In the genomic region with DNA sequence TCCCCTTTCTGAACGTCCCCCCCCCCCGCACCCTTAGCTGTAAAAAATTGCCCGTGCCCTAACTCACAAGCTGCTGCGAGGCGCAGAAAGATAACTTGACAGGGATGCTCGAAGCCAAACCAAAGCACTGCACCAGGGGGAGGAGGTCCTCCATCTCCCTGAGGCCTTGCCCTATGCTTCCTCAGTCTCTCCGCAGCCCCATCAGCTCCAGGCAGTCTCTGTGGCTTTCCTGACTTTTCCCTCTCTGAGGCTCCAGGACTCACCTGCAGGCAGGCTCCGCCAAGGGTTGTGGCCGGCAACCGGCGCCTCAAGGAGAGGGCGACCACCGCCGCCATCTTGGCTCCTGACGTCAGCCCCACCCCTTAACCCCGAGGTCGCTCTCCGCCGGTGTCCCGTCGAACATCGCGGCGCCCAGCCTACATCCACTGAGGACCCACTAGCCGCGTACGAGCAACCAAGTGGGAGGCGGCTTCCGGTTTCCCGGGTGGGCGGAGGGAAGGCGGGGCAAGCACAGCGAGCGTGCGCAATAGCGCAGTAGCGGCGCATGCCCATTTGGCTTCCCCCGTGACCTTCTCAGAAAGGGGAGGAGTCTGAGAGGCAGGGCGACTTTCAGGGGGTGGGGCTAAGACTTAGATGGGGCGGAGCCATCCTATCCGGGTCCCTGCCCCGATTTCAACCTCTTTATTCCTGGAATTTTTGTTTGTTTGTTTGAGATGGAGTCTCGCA, we compare ENCODE assay signal across 1 cellular context.
A peak's percentile ranks its signal among the peaks of the same experiment; 100 is the strongest.
TF ChIP-seq lines count a peak whose summit lies in the region.

Gene SDHB (minus strand): TSS at position 348 of the 726 bp plus-strand sequence. CDS start 13 bp downstream, at position 335.

TF ChIP-seq in K562, 482 proteins besides CTCF, POLR2A, EP300 and RAD21 (continued from another document and continues in another):
- TF ChIP-seq UBTF (IDR thresholded peaks at IDR 0.05; ENCODE audit: borderline replicate concordance in 1 of 2, low read depth in 2 of 2, low read length in 2 of 2), result 0 out of 4 replicates have a peak, but pooled peaks of 1 of the 2 experiments have one; percentile 36
- TF ChIP-seq ZBTB12 (CRISPR knock-in tag; IDR thresholded peaks at IDR 0.05), result peak; percentile 62
- no peak for TF ChIP-seq SIRT6 (IDR thresholded peaks at IDR 0.05; ENCODE audit: low read depth, low read length)
- peak; percentile 73 for TF ChIP-seq ZBTB17 (CRISPR knock-in tag; IDR thresholded peaks at IDR 0.05)
- TF ChIP-seq RBM15 (IDR thresholded peaks at IDR 0.05; ENCODE audit: insufficient read depth, low read length), result no peak
- TF ChIP-seq GATAD2B (IDR thresholded peaks at IDR 0.05; ENCODE audit: borderline replicate concordance), result no peak
- peak; percentile 86 for TF ChIP-seq POLR2B (IDR thresholded peaks at IDR 0.05; ENCODE audit: low read depth, partially characterized antibody)
- no peak for TF ChIP-seq ETS2 (tag; IDR thresholded peaks at IDR 0.05; ENCODE audit: borderline replicate concordance, poor library complexity, severe bottlenecking)
- no peak for TF ChIP-seq ZNF707 (CRISPR knock-in tag; conservative IDR thresholded peaks at IDR 0.05)
- peak; percentile 57; the same call in 1 of the 2 replicates for TF ChIP-seq HMGXB4 (CRISPR knock-in tag; IDR thresholded peaks at IDR 0.05)
- no peak for TF ChIP-seq NCOA6 (IDR thresholded peaks at IDR 0.05)
- no peak for TF ChIP-seq BHLHE40 (IDR thresholded peaks at IDR 0.05; ENCODE audit: low read length)
- no peak for TF ChIP-seq NFE2L1 (tag; IDR thresholded peaks at IDR 0.05; ENCODE audit: borderline replicate concordance, low read depth)
- peak; percentile 83; the same call in 1 of the 2 replicates for TF ChIP-seq POLR2AphosphoS5 (IDR thresholded peaks at IDR 0.05; ENCODE audit: control insufficient read depth, insufficient read depth, low read depth, low read length)
- TF ChIP-seq ZNF134 (CRISPR knock-in tag; conservative IDR thresholded peaks at IDR 0.05), result no peak
- TF ChIP-seq ZNF668 (CRISPR knock-in tag; IDR thresholded peaks at IDR 0.05), result no peak
- peak; percentile 92 for TF ChIP-seq SAFB (IDR thresholded peaks at IDR 0.05; ENCODE audit: borderline replicate concordance, low read depth, low read length)
- peak in 1 of 2 experiments; percentile 84; a peak in 2 of 4 replicates for TF ChIP-seq SRF (CRISPR knock-in tag; IDR thresholded peaks at IDR 0.05)
- TF ChIP-seq MYC (IDR thresholded peaks at IDR 0.05; ENCODE audit: low read depth, low read length), result no peak; the same call in 1 of the 2 replicates
- 0 out of 2 replicates have a peak, but pooled peaks have one; percentile 46 for TF ChIP-seq MYC (CRISPR knock-in tag; IDR thresholded peaks at IDR 0.05; ENCODE audit: borderline replicate concordance, low read depth)
- TF ChIP-seq SMAD1 (IDR thresholded peaks at IDR 0.05; ENCODE audit: low read depth, low read length, partially characterized antibody), result no peak
- peak; percentile 73; the same call in 1 of the 2 replicates for TF ChIP-seq CHCHD3 (CRISPR knock-in tag; IDR thresholded peaks at IDR 0.05)
- no peak for TF ChIP-seq BRF2 (IDR thresholded peaks at IDR 0.05; ENCODE audit: borderline replicate concordance, insufficient read depth, insufficient read length)
- TF ChIP-seq DNMT1 (IDR thresholded peaks at IDR 0.05), result no peak
- peak; percentile 65 for TF ChIP-seq ETV1 (tag; conservative IDR thresholded peaks at IDR 0.05; ENCODE audit: low read depth)
- no peak for TF ChIP-seq MTA1 (IDR thresholded peaks at IDR 0.05; ENCODE audit: borderline replicate concordance)
- no peak for TF ChIP-seq SMARCE1 (IDR thresholded peaks at IDR 0.05)
- TF ChIP-seq ZNF395 (CRISPR knock-in tag; IDR thresholded peaks at IDR 0.05), result no peak
- no peak for TF ChIP-seq JUNB (CRISPR knock-in tag; conservative IDR thresholded peaks at IDR 0.05)
- TF ChIP-seq, protein P1, sequence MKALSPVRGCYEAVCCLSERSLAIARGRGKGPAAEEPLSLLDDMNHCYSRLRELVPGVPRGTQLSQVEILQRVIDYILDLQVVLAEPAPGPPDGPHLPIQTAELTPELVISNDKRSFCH (CRISPR knock-in tag; IDR thresholded peaks at IDR 0.05), result no peak
- TF ChIP-seq, protein P1 (tag; IDR thresholded peaks at IDR 0.05), result peak; percentile 47; the same call in 1 of the 2 replicates
- TF ChIP-seq PTBP1 (IDR thresholded peaks at IDR 0.05; ENCODE audit: low read depth, low read length), result no peak
- TF ChIP-seq, protein P2, sequence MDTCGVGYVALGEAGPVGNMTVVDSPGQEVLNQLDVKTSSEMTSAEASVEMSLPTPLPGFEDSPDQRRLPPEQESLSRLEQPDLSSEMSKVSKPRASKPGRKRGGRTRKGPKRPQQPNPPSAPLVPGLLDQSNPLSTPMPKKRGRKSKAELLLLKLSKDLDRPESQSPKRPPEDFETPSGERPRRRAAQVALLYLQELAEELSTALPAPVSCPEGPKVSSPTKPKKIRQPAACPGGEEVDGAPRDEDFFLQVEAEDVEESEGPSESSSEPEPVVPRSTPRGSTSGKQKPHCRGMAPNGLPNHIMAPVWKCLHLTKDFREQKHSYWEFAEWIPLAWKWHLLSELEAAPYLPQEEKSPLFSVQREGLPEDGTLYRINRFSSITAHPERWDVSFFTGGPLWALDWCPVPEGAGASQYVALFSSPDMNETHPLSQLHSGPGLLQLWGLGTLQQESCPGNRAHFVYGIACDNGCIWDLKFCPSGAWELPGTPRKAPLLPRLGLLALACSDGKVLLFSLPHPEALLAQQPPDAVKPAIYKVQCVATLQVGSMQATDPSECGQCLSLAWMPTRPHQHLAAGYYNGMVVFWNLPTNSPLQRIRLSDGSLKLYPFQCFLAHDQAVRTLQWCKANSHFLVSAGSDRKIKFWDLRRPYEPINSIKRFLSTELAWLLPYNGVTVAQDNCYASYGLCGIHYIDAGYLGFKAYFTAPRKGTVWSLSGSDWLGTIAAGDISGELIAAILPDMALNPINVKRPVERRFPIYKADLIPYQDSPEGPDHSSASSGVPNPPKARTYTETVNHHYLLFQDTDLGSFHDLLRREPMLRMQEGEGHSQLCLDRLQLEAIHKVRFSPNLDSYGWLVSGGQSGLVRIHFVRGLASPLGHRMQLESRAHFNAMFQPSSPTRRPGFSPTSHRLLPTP (IDR thresholded peaks at IDR 0.05; ENCODE audit: borderline replicate concordance, extremely low read depth, insufficient read length), result no peak
- no peak for TF ChIP-seq POLR3G (IDR thresholded peaks at IDR 0.05; ENCODE audit: extremely low read depth, insufficient read length, insufficient replicate concordance)
- peak in 1 of 2 experiments; percentile 82; a peak in 2 of 4 replicates for TF ChIP-seq SIN3A (IDR thresholded peaks at IDR 0.05; ENCODE audit: borderline replicate concordance in 2 of 2, control insufficient read depth in 1 of 2, low read depth in 2 of 2, low read length in 2 of 2)
- TF ChIP-seq, protein P3, sequence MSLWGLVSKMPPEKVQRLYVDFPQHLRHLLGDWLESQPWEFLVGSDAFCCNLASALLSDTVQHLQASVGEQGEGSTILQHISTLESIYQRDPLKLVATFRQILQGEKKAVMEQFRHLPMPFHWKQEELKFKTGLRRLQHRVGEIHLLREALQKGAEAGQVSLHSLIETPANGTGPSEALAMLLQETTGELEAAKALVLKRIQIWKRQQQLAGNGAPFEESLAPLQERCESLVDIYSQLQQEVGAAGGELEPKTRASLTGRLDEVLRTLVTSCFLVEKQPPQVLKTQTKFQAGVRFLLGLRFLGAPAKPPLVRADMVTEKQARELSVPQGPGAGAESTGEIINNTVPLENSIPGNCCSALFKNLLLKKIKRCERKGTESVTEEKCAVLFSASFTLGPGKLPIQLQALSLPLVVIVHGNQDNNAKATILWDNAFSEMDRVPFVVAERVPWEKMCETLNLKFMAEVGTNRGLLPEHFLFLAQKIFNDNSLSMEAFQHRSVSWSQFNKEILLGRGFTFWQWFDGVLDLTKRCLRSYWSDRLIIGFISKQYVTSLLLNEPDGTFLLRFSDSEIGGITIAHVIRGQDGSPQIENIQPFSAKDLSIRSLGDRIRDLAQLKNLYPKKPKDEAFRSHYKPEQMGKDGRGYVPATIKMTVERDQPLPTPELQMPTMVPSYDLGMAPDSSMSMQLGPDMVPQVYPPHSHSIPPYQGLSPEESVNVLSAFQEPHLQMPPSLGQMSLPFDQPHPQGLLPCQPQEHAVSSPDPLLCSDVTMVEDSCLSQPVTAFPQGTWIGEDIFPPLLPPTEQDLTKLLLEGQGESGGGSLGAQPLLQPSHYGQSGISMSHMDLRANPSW (CRISPR knock-in tag; IDR thresholded peaks at IDR 0.05), result 0 out of 2 replicates have a peak, but pooled peaks have one; percentile 31
- no peak for TF ChIP-seq ZNF384 (IDR thresholded peaks at IDR 0.05; ENCODE audit: low read depth, low read length)
- TF ChIP-seq YBX1 (IDR thresholded peaks at IDR 0.05), result no peak
- no peak for TF ChIP-seq E4F1 (CRISPR knock-in tag; IDR thresholded peaks at IDR 0.05; ENCODE audit: borderline replicate concordance)
